In genomic region chr15:32641517-32642059, GRCh38 we compare ENCODE assay signal across 1 cellular context.
TF ChIP-seq lines count a peak whose summit lies in the region.

A gene with protein sequence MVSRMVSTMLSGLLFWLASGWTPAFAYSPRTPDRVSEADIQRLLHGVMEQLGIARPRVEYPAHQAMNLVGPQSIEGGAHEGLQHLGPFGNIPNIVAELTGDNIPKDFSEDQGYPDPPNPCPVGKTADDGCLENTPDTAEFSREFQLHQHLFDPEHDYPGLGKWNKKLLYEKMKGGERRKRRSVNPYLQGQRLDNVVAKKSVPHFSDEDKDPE (plus strand): TSS chr15:32641710. CDS start chr15:32643593, 1,883 bp downstream.

TF ChIP-seq in H1, 55 proteins besides CTCF, POLR2A, EP300 and RAD21 (continued from another document):
- TF ChIP-seq, protein P1, sequence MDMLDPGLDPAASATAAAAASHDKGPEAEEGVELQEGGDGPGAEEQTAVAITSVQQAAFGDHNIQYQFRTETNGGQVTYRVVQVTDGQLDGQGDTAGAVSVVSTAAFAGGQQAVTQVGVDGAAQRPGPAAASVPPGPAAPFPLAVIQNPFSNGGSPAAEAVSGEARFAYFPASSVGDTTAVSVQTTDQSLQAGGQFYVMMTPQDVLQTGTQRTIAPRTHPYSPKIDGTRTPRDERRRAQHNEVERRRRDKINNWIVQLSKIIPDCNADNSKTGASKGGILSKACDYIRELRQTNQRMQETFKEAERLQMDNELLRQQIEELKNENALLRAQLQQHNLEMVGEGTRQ (IDR thresholded peaks at IDR 0.05; ENCODE audit: low read length) = no peak
- TF ChIP-seq CREB1 (IDR thresholded peaks at IDR 0.05) (peak; percentile 71), POU5F1 (IDR thresholded peaks at IDR 0.05; ENCODE audit: low read depth, low read length) (no peak), CEBPB (IDR thresholded peaks at IDR 0.05; ENCODE audit: low read depth, low read length) (no peak), SP2 (IDR thresholded peaks at IDR 0.05; ENCODE audit: low read length) (no peak), NRF1 (IDR thresholded peaks at IDR 0.05; ENCODE audit: low read depth, low read length) (no peak), CHD7 (IDR thresholded peaks at IDR 0.05; ENCODE audit: insufficient replicate concordance, low read length) (no peak), TBP (IDR thresholded peaks at IDR 0.05; ENCODE audit: low read depth, low read length) (peak; percentile 87), ATF2 (IDR thresholded peaks at IDR 0.05; ENCODE audit: low read length) (no peak), SIN3A (conservative IDR thresholded peaks at IDR 0.05 in 1 of 2, IDR thresholded peaks at IDR 0.05 in 1 of 2; ENCODE audit: low read depth in 1 of 2, low read length in 2 of 2) (no peak), POLR2AphosphoS5 (IDR thresholded peaks at IDR 0.05; ENCODE audit: low read depth, low read length) (peak; percentile 94), GABPA (IDR thresholded peaks at IDR 0.05; ENCODE audit: borderline replicate concordance, insufficient read depth, low read length) (no peak), RXRA (IDR thresholded peaks at IDR 0.05; ENCODE audit: insufficient read depth, low read depth, low read length) (no peak), HDAC6 (IDR thresholded peaks at IDR 0.05; ENCODE audit: low read depth, low read length) (no peak), RBBP5 (IDR thresholded peaks at IDR 0.05; ENCODE audit: borderline replicate concordance, low read depth, low read length) (no peak; the same call in 1 of the 2 replicates), JUND (IDR thresholded peaks at IDR 0.05; ENCODE audit: low read length) (peak; percentile 9; the same call in 1 of the 2 replicates), TAF1 (IDR thresholded peaks at IDR 0.05; ENCODE audit: low read depth, low read length) (peak; percentile 79; the same call in 1 of the 2 replicates), PHF8 (conservative IDR thresholded peaks at IDR 0.05; ENCODE audit: low read depth, low read length) (peak; percentile 60), CTBP2 (IDR thresholded peaks at IDR 0.05; ENCODE audit: borderline replicate concordance, insufficient read depth, insufficient read length, low read length) (no peak), ZNF274 (IDR thresholded peaks at IDR 0.05; ENCODE audit: borderline replicate concordance, extremely low read depth, low read length) (no peak), CBX8 (IDR thresholded peaks at IDR 0.05; ENCODE audit: borderline replicate concordance, low read depth, low read length) (no peak), EGR1 (IDR thresholded peaks at IDR 0.05; ENCODE audit: borderline replicate concordance, low read depth, low read length) (peak; percentile 46; the same call in 1 of the 2 replicates), NANOG (IDR thresholded peaks at IDR 0.05; ENCODE audit: insufficient read depth, low read depth, low read length, poor library complexity, severe bottlenecking) (no peak), TAF7 (optimal IDR thresholded peaks at IDR 0.05; ENCODE audit: borderline replicate concordance, low read depth, low read length) (no peak), TCF12 (IDR thresholded peaks at IDR 0.05; ENCODE audit: low read depth, low read length) (peak; percentile 89), GTF2F1 (IDR thresholded peaks at IDR 0.05; ENCODE audit: borderline replicate concordance, low read depth, low read length) (no peak; the same call in 1 of the 2 replicates), SAP30 (IDR thresholded peaks at IDR 0.05; ENCODE audit: insufficient read depth, insufficient replicate concordance, low read length) (no peak), YY1 (IDR thresholded peaks at IDR 0.05; ENCODE audit: low read depth, low read length) (no peak), JUN (IDR thresholded peaks at IDR 0.05; ENCODE audit: low read depth, low read length) (no peak), SIRT6 (IDR thresholded peaks at IDR 0.05; ENCODE audit: low read length) (no peak), CBX5 (IDR thresholded peaks at IDR 0.05; ENCODE audit: low read depth, low read length) (no peak), SP1 (IDR thresholded peaks at IDR 0.05; ENCODE audit: low read depth, low read length) (0 out of 2 replicates have a peak, but pooled peaks have one; percentile 31), EZH2 (IDR thresholded peaks at IDR 0.05; ENCODE audit: low read depth, low read length, severe bottlenecking) (no peak), ASH2L (IDR thresholded peaks at IDR 0.05; ENCODE audit: low read length) (peak; percentile 72), TEAD4 (IDR thresholded peaks at IDR 0.05; ENCODE audit: low read depth, low read length) (peak; percentile 38; the same call in 1 of the 2 replicates), SRF (IDR thresholded peaks at IDR 0.05; ENCODE audit: low read depth, low read length) (no peak), SUZ12 (IDR thresholded peaks at IDR 0.05; ENCODE audit: low read length) (no peak), SP4 (IDR thresholded peaks at IDR 0.05; ENCODE audit: low read length) (no peak), RNF2 (IDR thresholded peaks at IDR 0.05; ENCODE audit: borderline replicate concordance, low read depth, low read length, missing control alignments, poor library complexity, severe bottlenecking) (no peak), SIX5 (IDR thresholded peaks at IDR 0.05; ENCODE audit: low read depth, low read length) (no peak), MAFK (IDR thresholded peaks at IDR 0.05; ENCODE audit: low read depth, low read length) (no peak), CHD1 (IDR thresholded peaks at IDR 0.05; ENCODE audit: low read depth, low read length) (no peak), BACH1 (IDR thresholded peaks at IDR 0.05; ENCODE audit: low read length) (no peak)
- TF ChIP-seq, protein P2, sequence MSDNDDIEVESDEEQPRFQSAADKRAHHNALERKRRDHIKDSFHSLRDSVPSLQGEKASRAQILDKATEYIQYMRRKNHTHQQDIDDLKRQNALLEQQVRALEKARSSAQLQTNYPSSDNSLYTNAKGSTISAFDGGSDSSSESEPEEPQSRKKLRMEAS (IDR thresholded peaks at IDR 0.05) = peak; percentile 36; the same call in 1 of the 2 replicates
- TF ChIP-seq, protein P3, sequence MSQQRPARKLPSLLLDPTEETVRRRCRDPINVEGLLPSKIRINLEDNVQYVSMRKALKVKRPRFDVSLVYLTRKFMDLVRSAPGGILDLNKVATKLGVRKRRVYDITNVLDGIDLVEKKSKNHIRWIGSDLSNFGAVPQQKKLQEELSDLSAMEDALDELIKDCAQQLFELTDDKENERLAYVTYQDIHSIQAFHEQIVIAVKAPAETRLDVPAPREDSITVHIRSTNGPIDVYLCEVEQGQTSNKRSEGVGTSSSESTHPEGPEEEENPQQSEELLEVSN (IDR thresholded peaks at IDR 0.05) = no peak
